ENCODE assay signal across 8 cellular contexts in the genomic region with DNA sequence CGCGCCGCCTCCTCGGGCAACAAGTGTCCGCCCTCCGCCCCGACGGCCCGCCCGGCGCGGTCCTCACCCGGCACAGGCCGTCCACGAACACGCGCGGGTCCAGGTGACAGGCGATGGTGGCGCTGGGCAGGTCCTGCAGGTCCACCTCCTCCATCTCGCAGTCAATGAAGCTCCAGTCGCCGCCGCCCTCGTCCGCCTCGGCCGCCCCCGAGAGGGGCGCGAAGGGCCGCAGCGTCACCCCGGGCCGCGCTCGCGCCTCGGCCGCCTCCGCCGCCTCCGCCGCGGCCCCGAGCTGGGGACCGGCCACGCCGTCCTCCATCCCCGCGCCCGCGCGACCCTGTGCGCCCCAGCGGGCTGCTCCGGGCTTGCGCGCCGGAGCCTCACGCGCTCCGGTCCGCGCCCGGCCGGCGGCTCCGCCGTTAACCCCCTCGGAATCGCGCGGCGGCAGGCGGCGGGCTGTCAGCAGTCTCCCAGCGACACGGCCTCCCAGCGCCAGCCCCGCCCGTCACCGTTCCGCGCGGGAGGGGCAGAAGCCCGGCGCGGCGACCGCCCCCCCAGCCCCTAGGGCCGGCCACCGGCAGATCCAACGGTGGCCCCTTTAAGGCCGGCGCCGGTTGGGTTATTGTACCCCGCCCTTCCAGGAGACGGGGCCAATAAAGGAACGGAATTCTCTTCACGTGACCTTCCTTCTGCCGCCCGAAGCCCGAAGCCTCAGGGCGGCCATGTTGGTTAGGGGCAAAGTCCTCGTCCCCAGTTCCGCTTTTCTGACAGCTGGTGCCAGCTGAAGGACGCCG. TPM values are rescaled to one million over a fixed set of nuclear protein-coding genes. Genes with fewer than 3 reads are reported as not detected.
DNase-seq lines count a peak whose midpoint lies in the region; ATAC-seq and TF ChIP-seq lines count a peak whose summit lies in the region.

A gene (minus strand): TSS at position 421 of the 794 bp plus-strand sequence. CDS start 102 bp downstream, at position 319.

- peaks cover 28% of the 10 kb centered on the region for H3K27me3 ChIP-seq in smooth muscle cell (ENCODE audit: low read depth)

- no peaks in the 10 kb centered on the region for H3F3A ChIP-seq in smooth muscle cell (ENCODE audit: low read depth)

- H3K36me3 ChIP-seq in smooth muscle cell (ENCODE audit: low read depth): no peaks in the 10 kb centered on the region

- TF ChIP-seq POLR2A in GM18951 (IDR thresholded peaks at IDR 0.05; ENCODE audit: extremely low read depth, insufficient read depth, insufficient read length): peak; percentile 44

- in situ Hi-C loops in GM18951 (cut with MboI; ENCODE audit: low sequenced_read_pairs, unreplicated experiment): loop anchor here (25.0 kb wide), 1 partner anchor 703 kb away; a partner anchor contains a TSS

- peak within 1 kb of the TSS; percentile 42 for H3K9ac ChIP-seq in smooth muscle cell (ENCODE audit: low read depth)

- H2AFZ ChIP-seq in smooth muscle cell (ENCODE audit: low read depth): peak within 1 kb of the TSS; percentile 94

- peaks cover 2 to 5% (median 3%) of the 10 kb centered on the region in 3 donors for H3K27me3 Mint-ChIP-seq in immature natural killer cell (ENCODE audit: low read depth in 3 of 3)

- peaks cover 5% of the 10 kb centered on the region for H4K20me1 ChIP-seq in smooth muscle cell (ENCODE audit: low read depth)

- no peaks in the 10 kb centered on the region for H3K79me2 ChIP-seq in smooth muscle cell (ENCODE audit: low read depth)

- H3K9me3 ChIP-seq in smooth muscle cell (replicated peaks; ENCODE audit: low read depth): no peaks in the 10 kb centered on the region

- no peaks in the 10 kb centered on the region for H3K9me3 Mint-ChIP-seq in immature natural killer cell

- H3K4me3 ChIP-seq in smooth muscle cell: peak within 1 kb of the TSS; percentile 85

- peak within 1 kb of the TSS; percentile 90 to 96 (median 91) for H3K4me3 Mint-ChIP-seq in immature natural killer cell

- DNase-seq in AG08396 (ENCODE audit: low spot score) (peak; percentile 95), NCI-H2227 treated with DMSO at 0.1 percent for 48 hours (lab: John Stamatoyannopoulos, UW) (peak; percentile 91), caudate nucleus (lab: John Stamatoyannopoulos, UW) (peak; percentile 65 to 96 (median 90)), immature natural killer cell (peak; percentile 84 to 87 (median 86)), smooth muscle cell (lab: John Stamatoyannopoulos, UW; ENCODE audit: unreplicated experiment) (peak; percentile 44)
- DNase-seq in activated CD4-positive, CD25-positive, alpha-beta regulatory T cell (lab: John Stamatoyannopoulos, UW): peak; percentile 64 to 74 (median 68)

- WGBS in smooth muscle cell (ENCODE audit: low lambda C conversion rate): under 1% methylated on average over 91 of the region's 109 CpGs

- H3K4me1 ChIP-seq in smooth muscle cell (ENCODE audit: low read depth): no peaks in the 10 kb centered on the region

- peak within 1 kb of the TSS; percentile 88 for H3K4me2 ChIP-seq in smooth muscle cell

- H3K4me1 Mint-ChIP-seq in immature natural killer cell: peaks cover 15 to 25% of the 10 kb centered on the region in 2 donors

- ATAC-seq in HG03175 (IDR thresholded peaks at IDR 0.05; ENCODE audit: unreplicated experiment): peak; percentile 95

- TF ChIP-seq CTCF in smooth muscle cell (IDR thresholded peaks at IDR 0.05; ENCODE audit: borderline replicate concordance, insufficient read depth, poor library complexity, severe bottlenecking): no peak

- H3K27ac ChIP-seq in caudate nucleus (ENCODE audit: low read depth, low read length): peak within 1 kb of the TSS; percentile 95
- no peak within 1 kb of the TSS for H3K27ac ChIP-seq in smooth muscle cell (ENCODE audit: low read depth)

- H3K27ac Mint-ChIP-seq in immature natural killer cell: peak within 1 kb of the TSS; percentile 85 to 96 (median 92)

- no peaks in the 10 kb centered on the region for H3K36me3 Mint-ChIP-seq in immature natural killer cell

RNA-seq across cellular contexts. Expression of the gene that starts here (rescaled TPM):
- polyA plus RNA-seq in immature natural killer cell (10 to 100 TPM; 14.2 to 24.6 (median 17.5) TPM), smooth muscle cell (77.3 and 96.3 TPM in 2 replicates)
- total RNA-seq in smooth muscle cell: 153 and 155 TPM in 2 replicates

Comparison
In these comparisons a context has a peak if more than half of its experiments do, and no peak if none do; other contexts are left out.
1. DNase-seq: peak in every context shown above with its lines; median percentile 95 in AG08396; 91 in NCI-H2227 treated with DMSO at 0.1 percent for 48 hours; 90 in caudate nucleus; 86 in immature natural killer cell; 68 in activated CD4-positive, CD25-positive, alpha-beta regulatory T cell; 44 in smooth muscle cell.